ENCODE assay signal across 3 cellular contexts in genomic region chr7:146681487-146681886, GRCh38.
TF ChIP-seq lines count a peak whose summit lies in the region.

No MANE protein-coding gene starts in this region.

TF ChIP-seq in HepG2, 621 proteins besides CTCF, POLR2A, EP300 and RAD21:
- TF ChIP-seq SCMH1 (CRISPR knock-in tag; IDR thresholded peaks at IDR 0.05; ENCODE audit: borderline replicate concordance): no peak
- peak; percentile 66 for TF ChIP-seq HNRNPK (IDR thresholded peaks at IDR 0.05; ENCODE audit: low read depth, low read length, poor library complexity, severe bottlenecking)
- TF ChIP-seq CC2D1A (CRISPR knock-in tag; IDR thresholded peaks at IDR 0.05): no peak
- TF ChIP-seq ARNTL (CRISPR knock-in tag; IDR thresholded peaks at IDR 0.05): no peak

TF ChIP-seq in GM12878, 131 proteins besides CTCF, POLR2A, EP300 and RAD21:
- no peak for TF ChIP-seq ATF7 (IDR thresholded peaks at IDR 0.05; ENCODE audit: low read depth)
- no peak for TF ChIP-seq IKZF2 (IDR thresholded peaks at IDR 0.05)
- no peak for TF ChIP-seq IRF3 (IDR thresholded peaks at IDR 0.05)
- no peak for TF ChIP-seq ATF2 (IDR thresholded peaks at IDR 0.05; ENCODE audit: low read length)
- no peak for TF ChIP-seq E2F8 (IDR thresholded peaks at IDR 0.05; ENCODE audit: low read depth, partially characterized antibody)
- TF ChIP-seq CBX5 (IDR thresholded peaks at IDR 0.05; ENCODE audit: low read depth): no peak
- no peak for TF ChIP-seq ZNF24 (IDR thresholded peaks at IDR 0.05)
- TF ChIP-seq ETV6 (conservative IDR thresholded peaks at IDR 0.05 in 1 of 2, IDR thresholded peaks at IDR 0.05 in 1 of 2; ENCODE audit: borderline replicate concordance in 1 of 2, low read depth in 1 of 2): no peak

TF ChIP-seq in K562, 482 proteins besides CTCF, POLR2A, EP300 and RAD21:
- TF ChIP-seq ILF3 (IDR thresholded peaks at IDR 0.05; ENCODE audit: borderline replicate concordance): no peak
- no peak for TF ChIP-seq NRF1 (conservative IDR thresholded peaks at IDR 0.05 in 1 of 2, IDR thresholded peaks at IDR 0.05 in 1 of 2)
- TF ChIP-seq HNRNPK (IDR thresholded peaks at IDR 0.05; ENCODE audit: low read depth, low read length, poor library complexity, severe bottlenecking): peak; percentile 78
